In genomic region chr2:126662623-126663022, GRCh38 we compare ENCODE assay signal across 10 cellular contexts. TPM values are rescaled to one million over a fixed set of nuclear protein-coding genes. Genes with fewer than 3 reads are reported as not detected.
A peak's percentile ranks its signal among the peaks of the same experiment; 100 is the strongest.
DNase-seq lines count a peak whose midpoint lies in the region; ATAC-seq, FAIRE-seq and TF ChIP-seq lines count a peak whose summit lies in the region.
"Had no signal": no experiment of that assay in that cellular context is flagged by ENCODE, and none has a peak within 500 bp of the region (broad histone marks: within the 10 kb centered on the region; RNA-seq: fewer than 3 reads in every experiment).

No MANE protein-coding gene starts in this region.

- H3K27me3 Mint-ChIP-seq in T-helper 17 cell (no peaks in the 10 kb centered on the region), type B pancreatic cell (peaks cover 7% of the 10 kb centered on the region)

- H3K27ac Mint-ChIP-seq in T-helper 17 cell (peak overlapping the region; percentile 98), type B pancreatic cell (peak overlapping the region; percentile 39)

- no peak for DNase-seq in heart right ventricle
- no peak for DNase-seq in cardiac septum (ENCODE audit: low spot score)
- DNase-seq in T-helper 17 cell = no peak
- peak; percentile 66 for DNase-seq in islet precursor cell
- no peak for DNase-seq in type B pancreatic cell (ENCODE audit: extremely low spot score, unreplicated experiment)
- no peak for DNase-seq in central memory CD4-positive, alpha-beta T cell
- no peak for DNase-seq in H54 (ENCODE audit: insufficient read length, low spot score)

- peak overlapping the region; percentile 86 for H3K4me3 Mint-ChIP-seq in T-helper 17 cell
- H3K4me3 Mint-ChIP-seq in type B pancreatic cell = no peak overlapping the region

- H3K9me3 ChIP-seq in heart right ventricle = no peaks in the 10 kb centered on the region
- peaks cover 2% of the 10 kb centered on the region for H3K9me3 ChIP-seq in T-helper 17 cell (ENCODE audit: control insufficient read depth, low read length, poor library complexity, severe bottlenecking)

- H3K27ac ChIP-seq in heart right ventricle = peak overlapping the region in 7 of 10 donors; percentile 30 to 99 (median 97)

- H3K9me3 Mint-ChIP-seq in type B pancreatic cell = no peaks in the 10 kb centered on the region

- WGBS in heart right ventricle, 2 donors = 62 to 74% methylated on average over 7 of the region's 7 CpGs

- peaks cover 33 to 98% (median 94%) of the 10 kb centered on the region in 9 donors for H3K4me1 ChIP-seq in heart right ventricle

- H3K27me3 ChIP-seq in heart right ventricle = no peaks in the 10 kb centered on the region

- peak overlapping the region in 1 of 10 donors; percentile 4 for H3K4me3 ChIP-seq in heart right ventricle

- TF ChIP-seq CTCF in heart right ventricle (IDR thresholded peaks at IDR 0.05) = no peak
- no peak for TF ChIP-seq CTCF in type B pancreatic cell (conservative IDR thresholded peaks at IDR 0.05)

- peaks cover 0 to 13% (median 0%) of the 10 kb centered on the region in 9 donors for H3K36me3 ChIP-seq in heart right ventricle

- H3K36me3 Mint-ChIP-seq in T-helper 17 cell (ENCODE audit: low read depth) (peaks cover 8% of the 10 kb centered on the region), type B pancreatic cell (peaks cover 4% of the 10 kb centered on the region)

- ATAC-seq in heart right ventricle (no peak), T-helper 17 cell (peak; percentile 49), GM18867 (IDR thresholded peaks at IDR 0.05; ENCODE audit: unreplicated experiment) (no peak)
- ATAC-seq: sciatic nerve had no signal

- H3K4me1 Mint-ChIP-seq in T-helper 17 cell (peaks cover 86% of the 10 kb centered on the region), type B pancreatic cell (ENCODE audit: unreplicated experiment) (peaks cover 64% of the 10 kb centered on the region)

- TF ChIP-seq POLR2A in H54 (IDR thresholded peaks at IDR 0.05; ENCODE audit: low read depth, low read length) = no peak

- intact Hi-C loops in heart right ventricle (cut with DNase I) (loop anchor here in 1 of 10 donors (10.0 kb wide), 1 partner anchor 112 kb away; no protein-coding TSS in a partner anchor), cardiac septum (cut with DNase I) (no loop called here)

- FAIRE-seq in H54 (lab: Jason Lieb, UNC) = no peak
- FAIRE-seq: colon had no signal

RNA-seq across cellular contexts. Expression of gene GYPC, which starts 6.7 kb away (rescaled TPM):
- 100 to 1,000 TPM in 9 of 10 donors, 10 to 100 TPM in 1; 80.3 to 176 (median 123) TPM for total RNA-seq in heart right ventricle
- 100 to 1,000 TPM; 146 to 408 TPM for polyA plus RNA-seq in heart right ventricle
- 113 TPM for total RNA-seq in cardiac septum
- 10 to 100 TPM; 73.7 to 86.2 TPM for total RNA-seq in T-helper 17 cell
- 13.3 and 45.5 TPM in 2 replicates for total RNA-seq in type B pancreatic cell (ENCODE audit: low replicate concordance)
